29 cellular contexts compared by ENCODE assay signal in genomic region chr11:70068950-70069349, GRCh38. TPM values are rescaled to one million over a fixed set of nuclear protein-coding genes. Genes with fewer than 3 reads are reported as not detected.
DNase-seq lines count a peak whose midpoint lies in the region; ATAC-seq and TF ChIP-seq lines count a peak whose summit lies in the region.
"Had no signal": no experiment of that assay in that cellular context is flagged by ENCODE, and none has a peak within 500 bp of the region (broad histone marks: within the 10 kb centered on the region; RNA-seq: fewer than 3 reads in every experiment).

No MANE protein-coding gene starts in this region.

- no peaks in the 10 kb centered on the region for H3K27me3 ChIP-seq in breast epithelium
- H3K27me3 ChIP-seq in mammary epithelial cell (ENCODE audit: insufficient read depth, low read length) = no peaks in the 10 kb centered on the region
- H3K27me3 ChIP-seq in RWPE2 (ENCODE audit: insufficient read depth, poor library complexity, severe bottlenecking) = no peaks in the 10 kb centered on the region
- peaks cover 34% of the 10 kb centered on the region for H3K27me3 ChIP-seq in osteoblast (ENCODE audit: insufficient read depth, low read length)

- no peak overlapping the region for H3K4me2 ChIP-seq in mammary epithelial cell (ENCODE audit: insufficient read depth, low read depth, low read length)
- H3K4me2 ChIP-seq in osteoblast (ENCODE audit: insufficient read depth, low read length) = no peak overlapping the region
- H3K4me2 ChIP-seq: A549 had no signal

- no peak overlapping the region for H2AFZ ChIP-seq in mammary epithelial cell (ENCODE audit: low read depth, low read length)
- H2AFZ ChIP-seq in osteoblast (ENCODE audit: low read length) = no peak overlapping the region
- H2AFZ ChIP-seq: GM23248 had no signal

- intact Hi-C loops in breast epithelium (cut with DNase I; ENCODE audit: low total_unique reads) = loop anchor here (2.0 kb wide), 1 partner anchor 34 kb away; no protein-coding TSS in a partner anchor
- intact Hi-C loops in mammary epithelial cell (cut with micrococcal nuclease) = no loop called here

- H4K20me1 ChIP-seq in mammary epithelial cell (ENCODE audit: insufficient read depth, low read length) = no peaks in the 10 kb centered on the region
- no peaks in the 10 kb centered on the region for H4K20me1 ChIP-seq in osteoblast (ENCODE audit: insufficient read depth, low read length)

- H3K4me3 ChIP-seq in breast epithelium = no peak overlapping the region
- H3K4me3 ChIP-seq in mammary epithelial cell (replicated peaks in 1 of 3; ENCODE audit: insufficient read depth in 1 of 3, low read depth in 2 of 3, low read length in 3 of 3) = no peak overlapping the region
- no peak overlapping the region for H3K4me3 ChIP-seq in RWPE2 (ENCODE audit: severe bottlenecking)
- H3K4me3 ChIP-seq in osteoblast (ENCODE audit: insufficient read depth, low read length) = no peak overlapping the region
- H3K4me3 ChIP-seq: A549, GM23248 had no signal

- no peak for TF ChIP-seq POLR2A in breast epithelium (IDR thresholded peaks at IDR 0.05)

- 100% methylated on average over 2 of the region's 2 CpGs for WGBS in mammary epithelial cell (ENCODE audit: low coverage, missing lambda C conversion rate)

- peaks cover 34% of the 10 kb centered on the region for H3K27me3 Mint-ChIP-seq in type B pancreatic cell

- H3K9me3 ChIP-seq in breast epithelium (no peaks in the 10 kb centered on the region), mammary epithelial cell (replicated peaks; ENCODE audit: insufficient read depth, low read length) (no peaks in the 10 kb centered on the region), RWPE2 (ENCODE audit: severe bottlenecking) (no peaks in the 10 kb centered on the region), osteoblast (ENCODE audit: low read depth, low read length) (no peaks in the 10 kb centered on the region)
- H3K9me3 ChIP-seq: A549, Caco-2 had no signal

- H3K4me3 Mint-ChIP-seq in type B pancreatic cell = no peak overlapping the region
- H3K4me3 Mint-ChIP-seq: CD4-positive, alpha-beta T cell had no signal

- peak overlapping the region; percentile 83 to 92 for H3K27ac ChIP-seq in breast epithelium
- no peak overlapping the region for H3K27ac ChIP-seq in mammary epithelial cell (ENCODE audit: insufficient read depth, low read depth, low read length)
- no peak overlapping the region for H3K27ac ChIP-seq in RWPE2 (ENCODE audit: poor library complexity, severe bottlenecking)
- H3K27ac ChIP-seq in osteoblast (ENCODE audit: low read depth, low read length) = no peak overlapping the region
- H3K27ac ChIP-seq: A549, GM23248, HL-60 had no signal

- peaks cover 31% of the 10 kb centered on the region for H3K4me1 Mint-ChIP-seq in type B pancreatic cell (ENCODE audit: unreplicated experiment)

- peaks cover 0 to 14% of the 10 kb centered on the region in 2 donors for H3K4me1 ChIP-seq in breast epithelium
- peaks cover 42% of the 10 kb centered on the region for H3K4me1 ChIP-seq in mammary epithelial cell (ENCODE audit: insufficient read depth, low read length)
- peaks cover 4% of the 10 kb centered on the region for H3K4me1 ChIP-seq in RWPE2 (ENCODE audit: insufficient read depth, poor library complexity, severe bottlenecking)
- H3K4me1 ChIP-seq in osteoblast (ENCODE audit: insufficient read depth, low read length) = no peaks in the 10 kb centered on the region
- H3K4me1 ChIP-seq: A549 had no signal

- CTCF ChIA-PET in mammary epithelial cell (lab: Charles Lee; ENCODE audit: low non-redundant PET) = no interaction called here

- H3K9ac ChIP-seq in mammary epithelial cell (ENCODE audit: insufficient read depth, low read length) = no peak overlapping the region
- H3K9ac ChIP-seq: GM23248 had no signal

- no peaks in the 10 kb centered on the region for H3K9me3 Mint-ChIP-seq in type B pancreatic cell
- H3K9me3 Mint-ChIP-seq: CD4-positive, alpha-beta T cell had no signal

- no TSS peak for BruUV-seq in mammary epithelial cell (replicated peaks; lab: Mats Ljungman, UMichigan)

- H3K36me3 ChIP-seq in breast epithelium = no peaks in the 10 kb centered on the region
- H3K36me3 ChIP-seq in mammary epithelial cell (ENCODE audit: insufficient read depth, low read length) = no peaks in the 10 kb centered on the region
- no peaks in the 10 kb centered on the region for H3K36me3 ChIP-seq in RWPE2 (ENCODE audit: low read depth)
- H3K36me3 ChIP-seq in osteoblast (ENCODE audit: insufficient read depth, low read length) = no peaks in the 10 kb centered on the region

- H3K79me2 ChIP-seq in mammary epithelial cell (ENCODE audit: insufficient read depth, low read length) = no peaks in the 10 kb centered on the region
- H3K79me2 ChIP-seq in osteoblast (ENCODE audit: insufficient read depth, low read length) = no peaks in the 10 kb centered on the region

- ATAC-seq in RWPE2 (ENCODE audit: low read depth) = no peak
- ATAC-seq in GM18498 (IDR thresholded peaks at IDR 0.05; ENCODE audit: unreplicated experiment) = no peak
- ATAC-seq: A549, HepG2, Right ventricle myocardium inferior had no signal

- dilution Hi-C loops in mammary epithelial cell (cut with HindIII; ENCODE audit: low sequenced_read_pairs) = no loop called here

- peaks cover 3% of the 10 kb centered on the region for H3K36me3 Mint-ChIP-seq in type B pancreatic cell

- no peak overlapping the region for H3K27ac Mint-ChIP-seq in type B pancreatic cell
- H3K27ac Mint-ChIP-seq: CD4-positive, alpha-beta T cell had no signal

- in situ Hi-C loops in mammary epithelial cell (cut with MboI; ENCODE audit: low sequenced_read_pairs in 2 of 2) = no loop called here

- DNase-seq in breast epithelium (ENCODE audit: low spot score in 2 of 2) (peak in 1 of 2 donors; percentile 11), mammary epithelial cell (no peak), RWPE2 (ENCODE audit: low spot score) (peak; percentile 13), osteoblast (ENCODE audit: insufficient read length, low spot score, missing footprints) (peak; percentile 56), type B pancreatic cell (ENCODE audit: extremely low spot score, unreplicated experiment) (peak; percentile 62), COLO668 (lab: John Stamatoyannopoulos, UW; ENCODE audit: unreplicated experiment) (no peak), NCI-H82 treated with DMSO at 0.1 percent for 48 hours (lab: John Stamatoyannopoulos, UW; ENCODE audit: unreplicated experiment) (no peak)
- DNase-seq: DMS 273 treated with DMSO at 0.1 percent for 48 hours; DMS79 treated with DMSO at 0.1 percent for 48 hours; GM23248; HCEC 1CT; KBM-7; MM.1S; NCI-H1048; NCI-H1417 treated with DMSO at 0.1 percent for 48 hours; NCI-H187; NCI-H2107; NCI-H2227 treated with DMSO at 0.1 percent for 48 hours; NCI-H510A; NCI-H748 treated with DMSO at 0.1 percent for 48 hours; NK-92 treated with Interleukin-12 subunit alpha and Interleukin-12 subunit beta, amount 100 ng/mL, for 24 hours had no signal

- TF ChIP-seq CTCF in breast epithelium (IDR thresholded peaks at IDR 0.05) (no peak), mammary epithelial cell (conservative IDR thresholded peaks at IDR 0.05 in 1 of 2, IDR thresholded peaks at IDR 0.05 in 1 of 2; ENCODE audit: extremely low read depth in 1 of 2, insufficient read depth in 1 of 2, low read depth in 1 of 2, low read length in 2 of 2) (no peak), RWPE2 (IDR thresholded peaks at IDR 0.05; ENCODE audit: poor library complexity, severe bottlenecking) (no peak), osteoblast (IDR thresholded peaks at IDR 0.05; ENCODE audit: extremely low read depth, low read depth, low read length) (no peak), type B pancreatic cell (conservative IDR thresholded peaks at IDR 0.05) (no peak)

RNA-seq across cellular contexts. Expression of gene ANO1, which starts 9.2 kb away (rescaled TPM):
- total RNA-seq in breast epithelium = 10 to 100 TPM in 2 of 3 donors, 1 to 10 TPM in 1; 3.7 to 95.0 (median 53.7) TPM
- 100 to 1,000 TPM in 1 of 2 donors, 10 to 100 TPM in 1; 54.3 to 181 TPM for total RNA-seq in mammary epithelial cell
- polyA plus RNA-seq in mammary epithelial cell = 147 TPM
- polyA minus RNA-seq in mammary epithelial cell = 191 TPM
- 0.88 TPM in 1 of 2 replicates, not detected in the other for total RNA-seq in osteoblast
- 14.9 and 29.2 TPM in 2 replicates for total RNA-seq in type B pancreatic cell (ENCODE audit: low replicate concordance)
- total RNA-seq: CD4-positive, alpha-beta T cell; HepG2; OCI-LY7 had no signal
- polyA plus RNA-seq: GM23248, HepG2 had no signal

Comparison
In these comparisons a context has a peak if more than half of its experiments do, and no peak if none do; other contexts are left out.
1. H3K27ac ChIP-seq: peak in breast epithelium (2 of 2); none in mammary epithelial cell (single experiment), RWPE2 (single experiment) and osteoblast (single experiment).
2. DNase-seq: peak in RWPE2 (single experiment), osteoblast (single experiment) and type B pancreatic cell (single experiment); none in mammary epithelial cell (single experiment), COLO668 (single experiment) and NCI-H82 treated with DMSO at 0.1 percent for 48 hours (single experiment).